8 cellular contexts compared by ENCODE assay signal in the genomic region with DNA sequence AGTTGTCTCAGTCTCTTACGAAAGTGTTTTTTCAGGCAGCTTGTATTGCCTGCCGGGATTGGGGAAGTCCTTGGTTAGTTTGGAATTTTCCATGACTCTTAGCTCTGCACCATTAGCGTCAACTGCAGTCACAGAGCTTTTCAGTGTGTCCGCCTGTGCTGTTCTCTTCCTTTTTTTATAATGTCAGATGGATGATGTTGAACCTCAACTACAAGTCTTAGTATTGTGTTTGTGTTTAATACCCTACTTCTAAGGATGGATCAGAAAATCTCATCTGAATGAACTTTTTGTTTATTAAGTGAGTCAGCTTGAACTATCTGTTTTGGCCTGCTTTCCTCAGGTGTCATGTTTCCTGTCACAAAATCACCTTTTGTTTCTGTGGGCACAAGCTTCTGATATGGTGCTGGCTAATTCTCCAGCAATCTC. TPM values are rescaled to one million over a fixed set of nuclear protein-coding genes. Genes with fewer than 3 reads are reported as not detected.
A peak's percentile ranks its signal among the peaks of the same experiment; 100 is the strongest.
DNase-seq lines count a peak whose midpoint lies in the region; ATAC-seq and TF ChIP-seq lines count a peak whose summit lies in the region.

No MANE protein-coding gene starts in this region.

- H3K4me1 Mint-ChIP-seq in activated T-cell treated with anti-CD3 and anti-CD28 coated beads, Interleukin-2, amount 50 U/mL, for 4 hours (ENCODE audit: low read depth), result peaks cover 41% of the 10 kb centered on the region

- H3K27me3 Mint-ChIP-seq in activated T-cell treated with anti-CD3 and anti-CD28 coated beads, Interleukin-2, amount 50 U/mL, for 4 hours (ENCODE audit: low read depth), result no peaks in the 10 kb centered on the region

- ATAC-seq in activated T-cell treated with anti-CD3 and anti-CD28 coated beads, Interleukin-2, amount 50 U/mL, for 4 hours, result peak; percentile 46 to 48
- ATAC-seq in HG03521 (IDR thresholded peaks at IDR 0.05; ENCODE audit: unreplicated experiment) (no peak), GM19395 (IDR thresholded peaks at IDR 0.05; ENCODE audit: unreplicated experiment) (no peak)

- peaks cover 31% of the 10 kb centered on the region for H3K36me3 Mint-ChIP-seq in activated T-cell treated with anti-CD3 and anti-CD28 coated beads, Interleukin-2, amount 50 U/mL, for 4 hours (ENCODE audit: insufficient read depth)

- H3K27me3 ChIP-seq in breast epithelium, result no peaks in the 10 kb centered on the region

- H3K9me3 ChIP-seq in breast epithelium, result no peaks in the 10 kb centered on the region

- H3K4me3 ChIP-seq in breast epithelium, result no peak overlapping the region

- DNase-seq in activated T-cell treated with anti-CD3 and anti-CD28 coated beads, Interleukin-2, amount 50 U/mL, for 4 hours, result no peak
- no peak for DNase-seq in activated T-cell treated with anti-CD3 and anti-CD28 coated beads, Interleukin-2, amount 50 U/mL, for 1 hour
- no peak for DNase-seq in breast epithelium (ENCODE audit: low spot score in 2 of 2)
- DNase-seq in kidney tubule cell (ENCODE audit: low spot score), result peak; percentile 65
- DNase-seq in superior temporal gyrus (ENCODE audit: extremely low spot score), result peak; percentile 76
- no peak for DNase-seq in NCI-H510A (lab: John Stamatoyannopoulos, UW)

- H3K9me3 Mint-ChIP-seq in activated T-cell treated with anti-CD3 and anti-CD28 coated beads, Interleukin-2, amount 50 U/mL, for 4 hours, result no peaks in the 10 kb centered on the region

- H3K36me3 ChIP-seq in breast epithelium, result no peaks in the 10 kb centered on the region

- no peak overlapping the region for H3K4me3 Mint-ChIP-seq in activated T-cell treated with anti-CD3 and anti-CD28 coated beads, Interleukin-2, amount 50 U/mL, for 4 hours

- peaks cover 10 to 13% of the 10 kb centered on the region in 2 donors for H3K4me1 ChIP-seq in breast epithelium

- TF ChIP-seq POLR2A in breast epithelium (IDR thresholded peaks at IDR 0.05), result no peak

- peak overlapping the region; percentile 82 to 95 for H3K27ac ChIP-seq in breast epithelium

- intact Hi-C loops in breast epithelium (cut with DNase I; ENCODE audit: low total_unique reads), result no loop called here

- TF ChIP-seq CTCF in breast epithelium (IDR thresholded peaks at IDR 0.05), result no peak

RNA-seq across cellular contexts. Expression of gene ATP6V0E1, which starts 33.1 kb away (rescaled TPM):
- 100 to 1,000 TPM; 196 to 234 (median 209) TPM for total RNA-seq in activated T-cell treated with anti-CD3 and anti-CD28 coated beads, Interleukin-2, amount 50 U/mL, for 4 hours
- total RNA-seq in breast epithelium, result 100 to 1,000 TPM; 173 to 219 (median 185) TPM

RNA-seq across cellular contexts. Expression of gene CREBRF, which starts 39.5 kb away (rescaled TPM):
- 10 to 100 TPM in 2 of 3 donors, 1 to 10 TPM in 1; 7.2 to 11.7 (median 10.1) TPM for total RNA-seq in activated T-cell treated with anti-CD3 and anti-CD28 coated beads, Interleukin-2, amount 50 U/mL, for 4 hours
- total RNA-seq in breast epithelium, result 10 to 100 TPM; 51.1 to 77.1 (median 63.8) TPM

RNA-seq across cellular contexts. Expression of gene RPL26L1, which starts 57.4 kb away (rescaled TPM):
- total RNA-seq in activated T-cell treated with anti-CD3 and anti-CD28 coated beads, Interleukin-2, amount 50 U/mL, for 4 hours, result 100 to 1,000 TPM in 1 of 3 donors, 10 to 100 TPM in 2; 89.6 to 105 (median 95.3) TPM
- total RNA-seq in breast epithelium, result 10 to 100 TPM; 21.4 to 34.1 (median 22.0) TPM

Comparison
In these comparisons a context has a peak if more than half of its experiments do, and no peak if none do; other contexts are left out.
1. ATAC-seq: peak in activated T-cell treated with anti-CD3 and anti-CD28 coated beads, Interleukin-2, amount 50 U/mL, for 4 hours (2 of 2); none in HG03521 (single experiment) and GM19395 (single experiment).
2. DNase-seq: peak in kidney tubule cell (single experiment) and superior temporal gyrus (single experiment); none in activated T-cell treated with anti-CD3 and anti-CD28 coated beads, Interleukin-2, amount 50 U/mL, for 4 hours (single experiment), activated T-cell treated with anti-CD3 and anti-CD28 coated beads, Interleukin-2, amount 50 U/mL, for 1 hour (single experiment), breast epithelium (0 of 2) and NCI-H510A (single experiment).
3. RNA of gene CREBRF, which starts 39.5 kb away (total RNA-seq): 51.1 to 77.1 TPM in breast epithelium; 7.2 to 11.7 TPM in activated T-cell treated with anti-CD3 and anti-CD28 coated beads, Interleukin-2, amount 50 U/mL, for 4 hours; every median in the first group is over 4 times any median in the second.